In the genomic region with DNA sequence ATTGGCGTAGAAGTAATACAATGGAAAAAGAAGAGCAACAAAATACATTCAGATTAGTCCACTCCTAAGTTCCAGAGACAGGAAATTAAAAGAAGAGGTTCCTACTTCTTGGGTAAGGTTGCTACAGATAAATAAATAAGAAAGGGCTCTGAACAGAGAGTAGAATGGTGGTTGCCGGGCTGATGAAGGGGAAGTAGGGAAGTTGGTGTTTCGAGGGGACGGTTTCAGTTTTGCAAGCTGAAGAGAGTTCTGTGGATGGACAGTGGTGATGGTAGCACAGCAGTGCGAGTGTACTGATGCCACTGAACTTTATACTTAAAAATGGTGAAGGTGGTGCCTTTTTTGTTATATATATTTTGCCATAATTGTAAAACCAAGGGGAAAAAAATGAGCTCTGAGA, we compare ENCODE assay signal across 16 cellular contexts. TPM values are rescaled to one million over a fixed set of nuclear protein-coding genes. Genes with fewer than 3 reads are reported as not detected.
DNase-seq lines count a peak whose midpoint lies in the region; ATAC-seq and TF ChIP-seq lines count a peak whose summit lies in the region.
"Had no signal": no experiment of that assay in that cellular context is flagged by ENCODE, and none has a peak within 500 bp of the region (broad histone marks: within the 10 kb centered on the region; RNA-seq: fewer than 3 reads in every experiment).

No MANE protein-coding gene starts in this region.

- no peaks in the 10 kb centered on the region for H3K36me3 Mint-ChIP-seq in activated T-cell treated with anti-CD3 and anti-CD28 coated beads, Interleukin-2, amount 50 U/mL, for 4 hours (ENCODE audit: insufficient read depth)
- H3K36me3 Mint-ChIP-seq: CD4-positive, CD25-positive, alpha-beta regulatory T cell had no signal

- H3K4me3 ChIP-seq in psoas muscle, result no peak overlapping the region
- H3K4me3 ChIP-seq in foreskin fibroblast (ENCODE audit: low read depth in 1 of 2, low read length in 2 of 2), result no peak overlapping the region
- H3K4me3 ChIP-seq: left ventricle myocardium inferior had no signal

- no peak overlapping the region for H3K4me3 Mint-ChIP-seq in activated T-cell treated with anti-CD3 and anti-CD28 coated beads, Interleukin-2, amount 50 U/mL, for 4 hours
- H3K4me3 Mint-ChIP-seq: activated T-helper 1 cell treated with anti-CD3 and anti-CD28 coated beads, Interleukin-12 subunit alpha, Interleukin-12 subunit beta, Interleukin-2, Interleukin-4 antibody, amounts not matched to agents 30 ng/mL and 10 ng/mL and 1 ng/mL, durations not matched to agents 14 hours and 24 hours and 36 hours; CD4-positive, CD25-positive, alpha-beta regulatory T cell; effector memory CD8-positive, alpha-beta T cell had no signal

- no peaks in the 10 kb centered on the region for H3K9me3 Mint-ChIP-seq in activated T-cell treated with anti-CD3 and anti-CD28 coated beads, Interleukin-2, amount 50 U/mL, for 4 hours
- H3K9me3 Mint-ChIP-seq: activated T-helper 1 cell treated with anti-CD3 and anti-CD28 coated beads, Interleukin-12 subunit alpha, Interleukin-12 subunit beta, Interleukin-2, Interleukin-4 antibody, amounts not matched to agents 30 ng/mL and 10 ng/mL and 1 ng/mL, durations not matched to agents 14 hours and 24 hours and 36 hours; effector memory CD8-positive, alpha-beta T cell had no signal

- no peaks in the 10 kb centered on the region for H3K9me3 ChIP-seq in psoas muscle
- H3K9me3 ChIP-seq: left ventricle myocardium inferior, SK-N-SH had no signal

- peak; percentile 71 for ATAC-seq in GM18909 (IDR thresholded peaks at IDR 0.05; ENCODE audit: poor library complexity, unreplicated experiment)
- peak; percentile 79 for ATAC-seq in HG02642 (IDR thresholded peaks at IDR 0.05; ENCODE audit: poor library complexity, unreplicated experiment)
- no peak for ATAC-seq in psoas muscle
- ATAC-seq in activated T-cell treated with anti-CD3 and anti-CD28 coated beads, Interleukin-2, amount 50 U/mL, for 4 hours, result no peak
- ATAC-seq: effector memory CD8-positive, alpha-beta T cell had no signal

- H3K27me3 ChIP-seq in psoas muscle (ENCODE audit: insufficient read depth in 3 of 3, low read length in 2 of 3), result no peaks in the 10 kb centered on the region

- H3K4me1 Mint-ChIP-seq in activated T-cell treated with anti-CD3 and anti-CD28 coated beads, Interleukin-2, amount 50 U/mL, for 4 hours (ENCODE audit: low read depth), result no peaks in the 10 kb centered on the region
- H3K4me1 Mint-ChIP-seq: CD4-positive, CD25-positive, alpha-beta regulatory T cell had no signal

- 87 to 96% (median 91%) methylated on average over 5 of the region's 5 CpGs for WGBS in psoas muscle, 3 donors

- H3K36me3 ChIP-seq in psoas muscle (ENCODE audit: insufficient read depth in 1 of 2, low read depth in 1 of 2), result peaks cover 0 to 4% of the 10 kb centered on the region in 2 donors

- TF ChIP-seq CTCF in psoas muscle (IDR thresholded peaks at IDR 0.05) (no peak), foreskin fibroblast (IDR thresholded peaks at IDR 0.05; ENCODE audit: low read depth, low read length) (no peak)

- DNase-seq in Kasumi-1 (lab: John Stamatoyannopoulos, UW), result peak; percentile 21 to 33
- peak; percentile 54 for DNase-seq in pons (ENCODE audit: low spot score)
- DNase-seq in psoas muscle, result no peak
- DNase-seq in foreskin fibroblast, result no peak
- DNase-seq in activated T-cell treated with anti-CD3 and anti-CD28 coated beads, Interleukin-2, amount 50 U/mL, for 4 hours, result no peak
- DNase-seq in DMS79 (lab: John Stamatoyannopoulos, UW), result no peak
- DNase-seq: activated CD4-positive, alpha-beta T cell treated with anti-CD3 and anti-CD28 coated beads for 1 hour; CD4-positive, CD25-positive, alpha-beta regulatory T cell; effector memory CD8-positive, alpha-beta T cell; left ventricle myocardium inferior; NCI-H1092 treated with DMSO at 0.1 percent for 48 hours; NCI-H748 treated with DMSO at 0.1 percent for 48 hours; SK-N-SH had no signal

- intact Hi-C loops in psoas muscle (cut with DNase I), result no loop called here

- H3K27ac ChIP-seq in psoas muscle, result no peak overlapping the region
- H3K27ac ChIP-seq: left ventricle myocardium inferior had no signal

- peaks cover 6% of the 10 kb centered on the region for H3K27me3 Mint-ChIP-seq in activated T-cell treated with anti-CD3 and anti-CD28 coated beads, Interleukin-2, amount 50 U/mL, for 4 hours (ENCODE audit: low read depth)

- H3K4me1 ChIP-seq in psoas muscle, result peaks cover 35% of the 10 kb centered on the region

RNA-seq across cellular contexts. Expression of a gene that starts 48.2 kb away (rescaled TPM):
- total RNA-seq in psoas muscle, result 1 to 10 TPM in 1 of 4 donors, not detected in 3; 1.2 TPM
- under 1 TPM in 2 of 3 donors, not detected in 1; 0.04 to 0.21 TPM for polyA plus RNA-seq in psoas muscle
- under 1 TPM in 2 of 3 donors, not detected in 1; 0.37 to 0.98 TPM for total RNA-seq in activated T-cell treated with anti-CD3 and anti-CD28 coated beads, Interleukin-2, amount 50 U/mL, for 4 hours
- total RNA-seq: left ventricle myocardium inferior had no signal

Comparison
In these comparisons a context has a peak if more than half of its experiments do, and no peak if none do; other contexts are left out.
1. ATAC-seq: peak in GM18909 (single experiment) and HG02642 (single experiment); none in psoas muscle (0 of 4) and activated T-cell treated with anti-CD3 and anti-CD28 coated beads, Interleukin-2, amount 50 U/mL, for 4 hours (0 of 2).
2. DNase-seq: peak in Kasumi-1 (2 of 2) and pons (single experiment); none in psoas muscle (0 of 2), foreskin fibroblast (0 of 2), activated T-cell treated with anti-CD3 and anti-CD28 coated beads, Interleukin-2, amount 50 U/mL, for 4 hours (single experiment) and DMS79 (single experiment).